Comparison of ENCODE assay signal across 8 cellular contexts in genomic region chr15:84658080-84658787, GRCh38. TPM values are rescaled to one million over a fixed set of nuclear protein-coding genes. Genes with fewer than 3 reads are reported as not detected.
DNase-seq lines count a peak whose midpoint lies in the region; ATAC-seq and TF ChIP-seq lines count a peak whose summit lies in the region.

A gene with protein sequence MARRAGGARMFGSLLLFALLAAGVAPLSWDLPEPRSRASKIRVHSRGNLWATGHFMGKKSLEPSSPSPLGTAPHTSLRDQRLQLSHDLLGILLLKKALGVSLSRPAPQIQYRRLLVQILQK (minus strand): TSS chr15:84658199. CDS start chr15:84658152, 47 bp downstream.

- TF ChIP-seq CTCF in CD14-positive monocyte (IDR thresholded peaks at IDR 0.05): peak; percentile 74

- H3K36me3 Mint-ChIP-seq in CD14-positive monocyte: peaks cover 10 to 33% of the 10 kb centered on the region in 2 donors

- intact Hi-C loops in CD14-positive monocyte (cut with micrococcal nuclease): loop anchor here (5.0 to 10.0 kb wide), 4 partner anchors 57 to 114 kb away; partner anchors contain the start of genes SEC11A (in 1 of the 2) and ZNF592 (in 1 of the 2)

- H3K27ac Mint-ChIP-seq in CD14-positive monocyte: peak within 1 kb of the TSS in 2 of 7 donors; percentile 31 to 76

- H3K9me3 Mint-ChIP-seq in CD14-positive monocyte: peaks cover 0 to 1% (median 0%) of the 10 kb centered on the region in 7 donors

- peak within 1 kb of the TSS; percentile 83 to 87 for H3K4me3 Mint-ChIP-seq in CD14-positive monocyte

- H3K27me3 Mint-ChIP-seq in CD14-positive monocyte (ENCODE audit: low read depth in 3 of 3): peaks cover 0 to 8% (median 8%) of the 10 kb centered on the region in 3 donors

- DNase-seq in CD14-positive monocyte (ENCODE audit: low spot score): peak; percentile 72
- DNase-seq in NCI-H82 treated with DMSO at 0.1 percent for 48 hours (lab: John Stamatoyannopoulos, UW; ENCODE audit: unreplicated experiment): peak; percentile 57
- DNase-seq in activated CD8-positive, alpha-beta memory T cell treated with anti-CD3 and anti-CD28 coated beads for 1 hour (ENCODE audit: extremely low read depth in 1 of 2, low read depth in 1 of 2): peak; percentile 59 to 74
- DNase-seq in effector CD8-positive, alpha-beta T cell (lab: John Stamatoyannopoulos, UW): peak; percentile 78
- DNase-seq in medulla oblongata (ENCODE audit: extremely low spot score): peak; percentile 81
- peak; percentile 61 for DNase-seq in stimulated activated CD8-positive, alpha-beta memory T cell treated with anti-CD3 and anti-CD28 coated beads, Interleukin-12 subunit alpha, Interleukin-12 subunit beta, amount 100 ng/mL, for 1 hour (ENCODE audit: low read depth)

- ATAC-seq in GM19328 (IDR thresholded peaks at IDR 0.05; ENCODE audit: unreplicated experiment): peak; percentile 56
- ATAC-seq in HG03469 (IDR thresholded peaks at IDR 0.05; ENCODE audit: unreplicated experiment): peak; percentile 55

- peaks cover 37% of the 10 kb centered on the region for H3K4me1 Mint-ChIP-seq in CD14-positive monocyte

RNA-seq across cellular contexts. Expression of the gene that starts here (rescaled TPM):
- polyA plus RNA-seq in CD14-positive monocyte: under 1 TPM; 0.45 to 0.81 TPM

Comparison
In these comparisons a context has a peak if more than half of its experiments do, and no peak if none do; other contexts are left out.
1. Peak in every context shown above with its lines: DNase-seq and ATAC-seq.
2. Peak in DNase-seq in CD14-positive monocyte; RNA of the gene not detected or under 1 TPM.